In the genomic region with DNA sequence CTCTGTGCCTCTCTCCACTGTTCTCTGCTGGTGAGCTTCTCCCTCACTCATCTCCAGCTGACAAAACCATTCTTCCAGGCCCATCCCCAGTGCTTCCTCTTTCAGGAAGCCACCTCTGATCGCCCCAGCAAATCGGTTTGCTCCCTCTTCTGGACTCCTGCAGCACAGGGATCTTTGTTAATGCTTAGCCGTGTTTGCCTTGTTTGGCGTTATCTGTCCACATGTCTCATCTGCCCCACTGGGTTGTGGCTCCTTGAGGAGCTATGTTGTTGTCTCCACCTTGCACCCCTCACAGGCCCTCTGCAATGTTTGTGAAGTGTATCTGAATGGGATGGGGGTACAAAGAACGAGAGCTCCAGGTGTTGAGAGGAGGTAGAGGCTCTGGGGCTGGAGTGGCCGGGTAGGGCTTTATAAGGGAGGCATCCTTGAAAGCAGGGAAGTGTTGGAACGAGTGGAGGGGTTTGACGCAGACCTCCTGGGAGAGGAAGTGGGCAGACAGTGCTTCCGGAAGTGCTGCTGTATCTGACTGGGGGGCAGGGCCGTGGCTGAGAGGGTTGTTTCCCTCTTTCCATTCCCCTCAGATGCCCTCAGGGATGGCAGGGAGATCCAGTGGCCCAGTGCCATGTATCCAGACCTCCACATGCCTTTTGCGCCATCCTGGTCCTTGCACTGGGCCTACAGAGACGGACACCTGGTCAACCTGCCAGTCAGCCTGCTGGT, we compare ENCODE assay signal across 9 cellular contexts. TPM values are rescaled to one million over a fixed set of nuclear protein-coding genes. Genes with fewer than 3 reads are reported as not detected.
DNase-seq lines count a peak whose midpoint lies in the region; ATAC-seq and TF ChIP-seq lines count a peak whose summit lies in the region.
"Had no signal": no experiment of that assay in that cellular context is flagged by ENCODE, and none has a peak within 500 bp of the region (broad histone marks: within the 10 kb centered on the region; RNA-seq: fewer than 3 reads in every experiment).

No MANE protein-coding gene starts in this region.

- H3K27ac Mint-ChIP-seq in stimulated activated memory B cell treated with anti-CD40 and anti-IgM and Interleukin-4, amounts not matched to agents 10 μg/mL and 1 μg/mL and 100 μg/mL, for 72 hours = peak overlapping the region; percentile 88

- no peak overlapping the region for H3K4me2 ChIP-seq in SK-N-SH

- H3K4me1 ChIP-seq in left lung (peaks cover 5 to 49% of the 10 kb centered on the region in 2 donors), SK-N-SH (ENCODE audit: control insufficient read depth in 1 of 2, insufficient read depth in 2 of 2, low read depth in 1 of 2, low read length in 1 of 2) (peaks cover 0 to 10% of the 10 kb centered on the region in 2 experiments; a peak in 1 of 4 replicates), BE2C (no peaks in the 10 kb centered on the region)

- H3K9me3 ChIP-seq in left lung (no peaks in the 10 kb centered on the region), SK-N-SH (no peaks in the 10 kb centered on the region), BE2C (no peaks in the 10 kb centered on the region)
- H3K9me3 ChIP-seq: SJSA1 had no signal

- peak; percentile 63 for DNase-seq in activated gamma-delta T cell treated with Interleukin-2 at 50 U/mL for 16 hours
- no peak for DNase-seq in activated gamma-delta T cell (lab: John Stamatoyannopoulos, UW)
- peak; percentile 72 for DNase-seq in activated effector memory CD4-positive, alpha-beta T cell treated with anti-CD3 and anti-CD28 coated beads, Interleukin-2, amount 50 U/mL, for 16 hours
- peak in 1 of 2 donors; percentile 78 for DNase-seq in left lung
- DNase-seq in SK-N-SH = no peak
- no peak for DNase-seq in BE2C
- no peak for DNase-seq in DMS153 (lab: John Stamatoyannopoulos, UW)

- H3K36me3 ChIP-seq in left lung (peaks cover 0 to 41% of the 10 kb centered on the region in 2 donors), SK-N-SH (replicated peaks in 1 of 2; ENCODE audit: control insufficient read depth in 1 of 2, insufficient read depth in 2 of 2, low read length in 1 of 2) (peaks cover 0 to 31% of the 10 kb centered on the region in 2 experiments), BE2C (no peaks in the 10 kb centered on the region; the same call in none of the 2 replicates)

- H3K4me3 ChIP-seq in left lung (no peak overlapping the region), SK-N-SH (ENCODE audit: low read depth in 2 of 2, low read length in 1 of 2) (no peak overlapping the region), BE2C (ENCODE audit: low read depth, low read length) (no peak overlapping the region)
- H3K4me3 ChIP-seq: SJSA1 had no signal

- 88% methylated on average over 10 of the region's 12 CpGs for WGBS in SK-N-SH (ENCODE audit: low lambda C conversion rate)

- peaks cover 10% of the 10 kb centered on the region; the same call in 1 of the 2 replicates for H3K79me2 ChIP-seq in SK-N-SH (ENCODE audit: insufficient read depth)

- H3K27me3 ChIP-seq in left lung = no peaks in the 10 kb centered on the region
- no peaks in the 10 kb centered on the region for H3K27me3 ChIP-seq in SK-N-SH (ENCODE audit: insufficient read depth)
- no peaks in the 10 kb centered on the region for H3K27me3 ChIP-seq in BE2C
- H3K27me3 ChIP-seq: SJSA1 had no signal

- no peaks in the 10 kb centered on the region for H3K9me2 ChIP-seq in SK-N-SH

- peak overlapping the region; percentile 55 for H3K4me3 Mint-ChIP-seq in stimulated activated memory B cell treated with anti-CD40 and anti-IgM and Interleukin-4, amounts not matched to agents 10 μg/mL and 1 μg/mL and 100 μg/mL, for 72 hours

- intact Hi-C loops in left lung (cut with DNase I) = no loop called here

- no peaks in the 10 kb centered on the region for H3F3A ChIP-seq in SK-N-SH (replicated peaks; ENCODE audit: insufficient read depth)

- H3K36me3 Mint-ChIP-seq in stimulated activated memory B cell treated with anti-CD40 and anti-IgM and Interleukin-4, amounts not matched to agents 10 μg/mL and 1 μg/mL and 100 μg/mL, for 72 hours = peaks cover 29% of the 10 kb centered on the region

- no peak for TF ChIP-seq RAD21 in SK-N-SH (IDR thresholded peaks at IDR 0.05; ENCODE audit: low read length)

- no peak for TF ChIP-seq CTCF in left lung (IDR thresholded peaks at IDR 0.05)
- TF ChIP-seq CTCF in SK-N-SH (IDR thresholded peaks at IDR 0.05) = no peak
- TF ChIP-seq CTCF in BE2C (IDR thresholded peaks at IDR 0.05; ENCODE audit: low read depth, low read length) = no peak

- peaks cover 22% of the 10 kb centered on the region for H3K4me1 Mint-ChIP-seq in stimulated activated memory B cell treated with anti-CD40 and anti-IgM and Interleukin-4, amounts not matched to agents 10 μg/mL and 1 μg/mL and 100 μg/mL, for 72 hours

- H3K9me3 Mint-ChIP-seq in stimulated activated memory B cell treated with anti-CD40 and anti-IgM and Interleukin-4, amounts not matched to agents 10 μg/mL and 1 μg/mL and 100 μg/mL, for 72 hours = no peaks in the 10 kb centered on the region

- POLR2A ChIA-PET in SK-N-SH (lab: Yijun Ruan, JAX) = interaction anchor here (1.1 kb wide), 1 partner anchor 31 kb away, joined by 3 read pairs; a partner anchor contains a TSS

- no peak for TF ChIP-seq EP300 in SK-N-SH (IDR thresholded peaks at IDR 0.05; ENCODE audit: borderline replicate concordance in 1 of 2, low read depth in 1 of 2, low read length in 1 of 2)

- ATAC-seq in left lung = peak; percentile 21
- ATAC-seq in stimulated activated memory B cell treated with anti-CD40 and anti-IgM and Interleukin-4, amounts not matched to agents 10 μg/mL and 1 μg/mL and 100 μg/mL, for 72 hours = peak; percentile 71

- CTCF ChIA-PET in SK-N-SH (lab: Yijun Ruan, JAX) = interaction anchor here (0.7 to 1.9 kb wide), 5 partner anchors 12 to 162 kb away, joined by 3 to 8 read pairs (median 3); a partner anchor contains a TSS

- no peak overlapping the region for H3K9ac ChIP-seq in SK-N-SH

- H3K27me3 Mint-ChIP-seq in stimulated activated memory B cell treated with anti-CD40 and anti-IgM and Interleukin-4, amounts not matched to agents 10 μg/mL and 1 μg/mL and 100 μg/mL, for 72 hours = no peaks in the 10 kb centered on the region

- H3K27ac ChIP-seq in left lung (peak overlapping the region; percentile 33 to 72), SK-N-SH (ENCODE audit: low read depth in 2 of 2, low read length in 1 of 2) (no peak overlapping the region; a peak in 1 of 4 replicates)
- H3K27ac ChIP-seq: SJSA1 had no signal

- H2AFZ ChIP-seq in SK-N-SH (ENCODE audit: low read depth) = no peak overlapping the region

- peaks cover 15% of the 10 kb centered on the region for H4K20me1 ChIP-seq in SK-N-SH (ENCODE audit: insufficient read depth)

TF ChIP-seq in SK-N-SH, 30 proteins besides CTCF, POLR2A, EP300 and RAD21:
- TF ChIP-seq EZH2phosphoT487 (IDR thresholded peaks at IDR 0.05; ENCODE audit: borderline replicate concordance, low read depth) = no peak
- TF ChIP-seq POLR2AphosphoS5 (IDR thresholded peaks at IDR 0.05; ENCODE audit: low read depth, low read length) = no peak
- TF ChIP-seq TAF1 (IDR thresholded peaks at IDR 0.05; ENCODE audit: borderline replicate concordance, low read depth, low read length) = no peak

RNA-seq across cellular contexts. Expression of a gene that starts 27.8 kb away (rescaled TPM):
- 10 to 100 TPM; 43.8 to 74.4 TPM for total RNA-seq in left lung
- polyA plus RNA-seq in SK-N-SH (2012; rRNA removed) = 5.2 and 6.5 TPM in 2 replicates
- polyA plus RNA-seq in SK-N-SH (2012; cell fraction: cytosol; rRNA removed) = 2.3 and 4.5 TPM in 2 replicates
- polyA plus RNA-seq in SK-N-SH (2012; cell fraction: nucleus; rRNA removed) = 18.8 and 32.9 TPM in 2 replicates
- 28.5 TPM for polyA plus RNA-seq in BE2C (2012; ENCODE audit: insufficient read depth, insufficient read length, low read depth)

RNA-seq across cellular contexts. Expression of a gene that starts 28.8 kb away (rescaled TPM):
- total RNA-seq in left lung = 10 to 100 TPM; 15.8 to 22.9 TPM
- polyA plus RNA-seq in SK-N-SH (2012; rRNA removed) = 29.8 and 37.7 TPM in 2 replicates
- polyA plus RNA-seq in SK-N-SH (2012; cell fraction: cytosol; rRNA removed) = 14.2 and 21.1 TPM in 2 replicates
- polyA plus RNA-seq in SK-N-SH (2012; cell fraction: nucleus; rRNA removed) = 85.0 and 113 TPM in 2 replicates
- polyA plus RNA-seq in BE2C (2012; ENCODE audit: insufficient read depth, insufficient read length, low read depth) = 71.6 TPM

RNA-seq across cellular contexts. Expression of a gene that starts 31.1 kb away (rescaled TPM):
- 10 to 100 TPM; 68.4 to 74.3 TPM for total RNA-seq in left lung
- 68.0 and 89.9 TPM in 2 replicates for polyA plus RNA-seq in SK-N-SH (2012; rRNA removed)
- 20.5 and 37.3 TPM in 2 replicates for polyA plus RNA-seq in SK-N-SH (2012; cell fraction: cytosol; rRNA removed)
- 318 and 375 TPM in 2 replicates for polyA plus RNA-seq in SK-N-SH (2012; cell fraction: nucleus; rRNA removed)
- polyA plus RNA-seq in BE2C (2012; ENCODE audit: insufficient read depth, insufficient read length, low read depth) = 69.8 TPM

RNA-seq across cellular contexts. Expression of a gene that starts 38.0 kb away (rescaled TPM):
- total RNA-seq in left lung = 100 to 1,000 TPM; 161 to 173 TPM
- 4.4 and 6.7 TPM in 2 replicates for polyA plus RNA-seq in SK-N-SH (2012; rRNA removed)
- 1.7 and 3.1 TPM in 2 replicates for polyA plus RNA-seq in SK-N-SH (2012; cell fraction: cytosol; rRNA removed)
- 14.0 and 23.1 TPM in 2 replicates for polyA plus RNA-seq in SK-N-SH (2012; cell fraction: nucleus; rRNA removed)
- 2.7 TPM for polyA plus RNA-seq in BE2C (2012; ENCODE audit: insufficient read depth, insufficient read length, low read depth)

Comparison
In these comparisons a context has a peak if more than half of its experiments do, and no peak if none do; other contexts are left out.
1. DNase-seq: peak in activated gamma-delta T cell treated with Interleukin-2 at 50 U/mL for 16 hours (single experiment) and activated effector memory CD4-positive, alpha-beta T cell treated with anti-CD3 and anti-CD28 coated beads, Interleukin-2, amount 50 U/mL, for 16 hours (single experiment); none in activated gamma-delta T cell (single experiment), SK-N-SH (single experiment), BE2C (single experiment) and DMS153 (single experiment).
2. H3K27ac ChIP-seq: peak in left lung (2 of 2); none in SK-N-SH (0 of 2).